9 cellular contexts compared by ENCODE assay signal in genomic region chr12:9736931-9737705, GRCh38. TPM values are rescaled to one million over a fixed set of nuclear protein-coding genes. Genes with fewer than 3 reads are reported as not detected.
A peak's percentile ranks its signal among the peaks of the same experiment; 100 is the strongest.
DNase-seq lines count a peak whose midpoint lies in the region; ATAC-seq and TF ChIP-seq lines count a peak whose summit lies in the region.
"Had no signal": no experiment of that assay in that cellular context is flagged by ENCODE, and none has a peak within 500 bp of the region (broad histone marks: within the 10 kb centered on the region; RNA-seq: fewer than 3 reads in every experiment).

No MANE protein-coding gene starts in this region.

- H3K27ac Mint-ChIP-seq in stimulated activated naive CD8-positive, alpha-beta T cell treated with anti-CD3 and anti-CD28 coated beads, Interleukin-15, amount 100 ng/mL, for 72 hours, result peak overlapping the region; percentile 62 to 79

- H3K9me3 ChIP-seq in SK-N-MC (ENCODE audit: low read depth, low read length) (no peaks in the 10 kb centered on the region), gastroesophageal sphincter (no peaks in the 10 kb centered on the region)

- peaks cover 69% of the 10 kb centered on the region for H3K4me1 Mint-ChIP-seq in stimulated activated naive CD8-positive, alpha-beta T cell treated with anti-CD3 and anti-CD28 coated beads, Interleukin-15, amount 100 ng/mL, for 72 hours

- no peaks in the 10 kb centered on the region for H3K4me1 ChIP-seq in gastroesophageal sphincter

- WGBS in gastroesophageal sphincter (ENCODE audit: low coverage in 1 of 2), 2 donors, result 31 to 47% methylated on average over 3 of the region's 3 CpGs

- no peak for TF ChIP-seq EP300 in gastroesophageal sphincter (IDR thresholded peaks at IDR 0.05)

- H3K27ac ChIP-seq in SK-N-MC (peak overlapping the region; percentile 42; the same call in 1 of the 2 replicates), gastroesophageal sphincter (peak overlapping the region in 3 of 4 donors; percentile 2 to 47 (median 15))

- no peaks in the 10 kb centered on the region for H3K27me3 ChIP-seq in gastroesophageal sphincter

- DNase-seq in KG1 (lab: John Stamatoyannopoulos, UW) (peak; percentile 89), SK-N-MC (ENCODE audit: low read depth, low spot score) (no peak), kidney tubule cell (ENCODE audit: low spot score) (no peak), T1000 (lab: John Stamatoyannopoulos, UW) (no peak)
- no peak for DNase-seq in stimulated activated naive CD8-positive, alpha-beta T cell treated with anti-CD3 and anti-CD28 coated beads, Interleukin-15, amount 100 ng/mL, for 72 hours
- DNase-seq: NCI-H226 had no signal

- H3K9me3 Mint-ChIP-seq in stimulated activated naive CD8-positive, alpha-beta T cell treated with anti-CD3 and anti-CD28 coated beads, Interleukin-15, amount 100 ng/mL, for 72 hours, result peaks cover 4 to 7% of the 10 kb centered on the region in 2 donors

- H3K36me3 ChIP-seq in SK-N-MC (ENCODE audit: insufficient read depth, low read length) (no peaks in the 10 kb centered on the region), gastroesophageal sphincter (no peaks in the 10 kb centered on the region)

- H3K9ac ChIP-seq in SK-N-MC (ENCODE audit: insufficient read length), result peak overlapping the region; percentile 38

- TF ChIP-seq POLR2A in gastroesophageal sphincter (IDR thresholded peaks at IDR 0.05), result no peak

- no peaks in the 10 kb centered on the region for H3K27me3 Mint-ChIP-seq in stimulated activated naive CD8-positive, alpha-beta T cell treated with anti-CD3 and anti-CD28 coated beads, Interleukin-15, amount 100 ng/mL, for 72 hours

- ATAC-seq in gastroesophageal sphincter (no peak), HG02885 (IDR thresholded peaks at IDR 0.05; ENCODE audit: poor library complexity, unreplicated experiment) (no peak)
- ATAC-seq in stimulated activated naive CD8-positive, alpha-beta T cell treated with anti-CD3 and anti-CD28 coated beads, Interleukin-15, amount 100 ng/mL, for 72 hours, result no peak

- peak overlapping the region; percentile 72 for H3K4me3 Mint-ChIP-seq in stimulated activated naive CD8-positive, alpha-beta T cell treated with anti-CD3 and anti-CD28 coated beads, Interleukin-15, amount 100 ng/mL, for 72 hours

- no peak for TF ChIP-seq CTCF in gastroesophageal sphincter (IDR thresholded peaks at IDR 0.05)

- H3K4me3 ChIP-seq in SK-N-MC (no peak overlapping the region), gastroesophageal sphincter (no peak overlapping the region)

RNA-seq across cellular contexts. Expression of gene CLECL1, which starts 4.2 kb away (rescaled TPM):
- not detected for total RNA-seq in gastroesophageal sphincter
- total RNA-seq: renal cortical epithelial cell had no signal

RNA-seq across cellular contexts. Expression of gene CD69, which starts 23.6 kb away (rescaled TPM):
- 1 to 10 TPM in 2 of 4 donors, under 1 TPM in 2; 0.47 to 2.6 (median 1.1) TPM for total RNA-seq in gastroesophageal sphincter
